In the genomic region with DNA sequence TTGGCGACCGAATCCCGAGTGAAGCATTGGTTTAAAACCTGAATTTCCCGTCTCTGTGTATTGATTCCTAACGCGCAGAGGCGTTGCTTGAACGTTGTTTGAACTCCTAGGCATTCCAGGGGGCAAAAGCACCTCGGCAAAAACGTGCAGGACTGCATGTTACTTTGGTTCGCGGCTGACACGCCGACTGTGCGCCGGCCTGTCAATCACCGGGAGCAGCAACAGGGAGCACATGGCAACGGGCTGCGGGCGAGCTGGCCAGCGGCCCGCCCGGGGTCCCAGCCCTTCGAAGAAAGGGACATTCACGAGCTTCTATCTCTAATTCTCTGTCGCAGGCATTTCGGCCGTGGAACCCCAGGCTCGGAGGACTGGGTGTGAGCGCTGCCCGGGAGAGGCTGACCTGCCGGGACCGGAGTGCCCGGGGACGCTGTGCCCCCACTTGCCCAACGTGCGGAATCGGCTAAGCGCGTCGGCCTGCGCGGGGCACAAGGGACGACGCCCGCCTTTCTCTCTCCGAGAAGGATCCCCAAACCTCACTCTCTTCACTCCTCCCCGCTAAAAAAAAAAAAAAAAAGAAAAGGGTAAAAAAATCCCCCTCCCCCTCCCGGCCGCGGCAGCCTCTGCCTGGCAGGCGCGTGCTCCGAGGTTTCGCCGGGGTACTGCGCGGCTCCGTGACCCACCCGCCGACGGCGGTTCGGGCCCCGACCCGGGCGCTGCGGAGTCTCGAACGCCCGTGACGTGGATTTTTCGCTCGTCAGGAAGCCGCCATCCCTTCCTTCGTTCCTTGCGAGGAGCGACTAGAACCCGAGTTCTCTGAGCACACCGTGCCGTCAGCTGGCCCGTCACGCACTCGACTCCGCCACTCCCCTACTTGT, we compare ENCODE assay signal across 8 cellular contexts. TPM values are rescaled to one million over a fixed set of nuclear protein-coding genes. Genes with fewer than 3 reads are reported as not detected.
DNase-seq lines count a peak whose midpoint lies in the region; ATAC-seq and TF ChIP-seq lines count a peak whose summit lies in the region.

No MANE protein-coding gene starts in this region.

- H3K4me2 ChIP-seq in OCI-LY1 (ENCODE audit: low read length) (peak overlapping the region; percentile 88), parathyroid adenoma (ENCODE audit: low read length) (peak overlapping the region; percentile 43)

- peak overlapping the region; percentile 84 for H3K4me3 ChIP-seq in ACC112 (ENCODE audit: low read depth, low read length)
- peak overlapping the region; percentile 75 for H3K4me3 ChIP-seq in OCI-LY1 (ENCODE audit: low read depth, low read length, poor library complexity, severe bottlenecking)
- H3K4me3 ChIP-seq in parathyroid adenoma (ENCODE audit: low read depth, low read length), result peak overlapping the region; percentile 87

- H3K9me2 ChIP-seq in OCI-LY1 (ENCODE audit: low read depth, low read length), result no peaks in the 10 kb centered on the region

- H3K79me2 ChIP-seq in ACC112 (ENCODE audit: control insufficient read depth, insufficient read depth, low read length, unreplicated experiment) (peaks cover 25% of the 10 kb centered on the region), OCI-LY1 (ENCODE audit: insufficient read depth, low read length) (peaks cover 31% of the 10 kb centered on the region), parathyroid adenoma (no peaks in the 10 kb centered on the region)

- intact Hi-C loops in Right ventricle myocardium inferior (cut with DNase I), result loop anchor here (2.0 to 10.0 kb wide), 8 partner anchors 45 to 715 kb away; no protein-coding TSS in a partner anchor

- ATAC-seq in GM18907 (IDR thresholded peaks at IDR 0.05; ENCODE audit: unreplicated experiment) (peak; percentile 30), HG03280 (IDR thresholded peaks at IDR 0.05; ENCODE audit: unreplicated experiment) (peak; percentile 7), Right ventricle myocardium inferior (peak; percentile 26)

- H3K27ac ChIP-seq in ACC112 (ENCODE audit: low read depth, low read length), result peak overlapping the region; percentile 32
- peak overlapping the region; percentile 77 for H3K27ac ChIP-seq in OCI-LY1 (ENCODE audit: low read depth, low read length, poor library complexity, severe bottlenecking)
- peak overlapping the region; percentile 86 for H3K27ac ChIP-seq in parathyroid adenoma

- no peaks in the 10 kb centered on the region for H3K9me3 ChIP-seq in OCI-LY1 (ENCODE audit: low read length)
- H3K9me3 ChIP-seq in parathyroid adenoma (ENCODE audit: control insufficient read depth, low read length), result no peaks in the 10 kb centered on the region

- H4K20me1 ChIP-seq in OCI-LY1 (ENCODE audit: insufficient read depth, low read length), result no peaks in the 10 kb centered on the region

- H3K4me1 ChIP-seq in ACC112 (ENCODE audit: control insufficient read depth, insufficient read depth, low read length, unreplicated experiment), result peaks cover 7% of the 10 kb centered on the region
- peaks cover 51% of the 10 kb centered on the region for H3K4me1 ChIP-seq in OCI-LY1 (ENCODE audit: insufficient read depth, low read length, severe bottlenecking)
- peaks cover 3% of the 10 kb centered on the region for H3K4me1 ChIP-seq in parathyroid adenoma

- peak overlapping the region; percentile 26 for H2AFZ ChIP-seq in ACC112 (ENCODE audit: low read length, unreplicated experiment)
- peak overlapping the region; percentile 56; the same call in 1 of the 2 replicates for H2AFZ ChIP-seq in OCI-LY1 (ENCODE audit: low read length)
- H2AFZ ChIP-seq in parathyroid adenoma, result peak overlapping the region; percentile 79

- no peaks in the 10 kb centered on the region for H3F3A ChIP-seq in OCI-LY1 (ENCODE audit: insufficient read depth, low read length)

- no peaks in the 10 kb centered on the region for H3K27me3 ChIP-seq in ACC112 (ENCODE audit: insufficient read depth, low read length)
- no peaks in the 10 kb centered on the region for H3K27me3 ChIP-seq in OCI-LY1 (ENCODE audit: insufficient read depth, low read length)
- no peaks in the 10 kb centered on the region for H3K27me3 ChIP-seq in parathyroid adenoma (ENCODE audit: control insufficient read depth, insufficient read depth, low read length)

- H3K9ac ChIP-seq in OCI-LY1 (ENCODE audit: low read length), result peak overlapping the region; percentile 77
- H3K9ac ChIP-seq in parathyroid adenoma, result no peak overlapping the region

- DNase-seq in activated naive CD4-positive, alpha-beta T cell treated with anti-CD3 and anti-CD28 coated beads, Interleukin-2, amount 50 U/mL, for 16 hours, result peak; percentile 51
- DNase-seq in Right ventricle myocardium inferior (ENCODE audit: missing footprints) (peak; percentile 72), GOT3 (lab: John Stamatoyannopoulos, UW) (no peak)

- H3K36me3 ChIP-seq in ACC112 (ENCODE audit: insufficient read depth, low read length) (peaks cover 10% of the 10 kb centered on the region; the same call in 1 of the 2 replicates), OCI-LY1 (ENCODE audit: insufficient read depth, low read length) (peaks cover 26% of the 10 kb centered on the region), parathyroid adenoma (ENCODE audit: control insufficient read depth, insufficient read depth, low read length) (no peaks in the 10 kb centered on the region)

- no peak for TF ChIP-seq CTCF in OCI-LY1 (IDR thresholded peaks at IDR 0.05; ENCODE audit: low read length)
- TF ChIP-seq CTCF in parathyroid adenoma (IDR thresholded peaks at IDR 0.05), result no peak

RNA-seq across cellular contexts. Expression of a gene that starts 0.9 kb away (rescaled TPM):
- 37.0 TPM for total RNA-seq in Right ventricle myocardium inferior

Comparison
In these comparisons a context has a peak if more than half of its experiments do, and no peak if none do; other contexts are left out.
1. H2AFZ ChIP-seq: peak in every context shown above with its lines; median percentile 79 in parathyroid adenoma; 56 in OCI-LY1; 26 in ACC112.
2. H3K27ac ChIP-seq: peak in every context shown above with its lines; median percentile 86 in parathyroid adenoma; 77 in OCI-LY1; 32 in ACC112.